Comparison of ENCODE assay signal across 8 cellular contexts in genomic region chr1:202811296-202812175, GRCh38. TPM values are rescaled to one million over a fixed set of nuclear protein-coding genes. Genes with fewer than 3 reads are reported as not detected.
DNase-seq lines count a peak whose midpoint lies in the region; ATAC-seq, FAIRE-seq and TF ChIP-seq lines count a peak whose summit lies in the region.

No MANE protein-coding gene starts in this region.

- FAIRE-seq in HepG2 (lab: Jason Lieb, UNC), result peak; percentile 66

- peaks cover 4% of the 10 kb centered on the region for H3K36me3 Mint-ChIP-seq in central memory CD8-positive, alpha-beta T cell (ENCODE audit: insufficient read depth)

- H3K4me1 ChIP-seq in RWPE2 (ENCODE audit: insufficient read depth, poor library complexity, severe bottlenecking), result peaks cover 11% of the 10 kb centered on the region
- peaks cover 49% of the 10 kb centered on the region for H3K4me1 ChIP-seq in HepG2 (ENCODE audit: insufficient read depth, low read length)

- TF ChIP-seq POLR2A in HepG2 (IDR thresholded peaks at IDR 0.05; ENCODE audit: insufficient read depth in 1 of 2, low read depth in 2 of 2, low read length in 2 of 2), result 0 out of 4 replicates have a peak, but pooled peaks of 1 of the 2 experiments have one; percentile 3

- H3K4me3 ChIP-seq in RWPE2 (ENCODE audit: severe bottlenecking) (peak overlapping the region; percentile 65), HepG2 (replicated peaks in 1 of 3; ENCODE audit: insufficient read depth in 1 of 3, low read depth in 2 of 3, low read length in 3 of 3) (peak overlapping the region; percentile 82 to 95 (median 94))

- H3K9me3 ChIP-seq in RWPE2 (ENCODE audit: severe bottlenecking), result no peaks in the 10 kb centered on the region
- H3K9me3 ChIP-seq in HepG2 (ENCODE audit: low read length), result no peaks in the 10 kb centered on the region

- peak overlapping the region; percentile 23 for H3K27ac Mint-ChIP-seq in central memory CD8-positive, alpha-beta T cell (ENCODE audit: low read depth)

- no peaks in the 10 kb centered on the region for H3K27me3 Mint-ChIP-seq in central memory CD8-positive, alpha-beta T cell

- no peak for TF ChIP-seq CTCF in RWPE2 (IDR thresholded peaks at IDR 0.05; ENCODE audit: poor library complexity, severe bottlenecking)
- no peak for TF ChIP-seq CTCF in HepG2 (CRISPR knock-in tag; IDR thresholded peaks at IDR 0.05)

- H3K9ac ChIP-seq in HepG2 (ENCODE audit: insufficient read depth, low read depth, low read length), result peak overlapping the region; percentile 72

- peaks cover 12% of the 10 kb centered on the region for H3K79me2 ChIP-seq in HepG2 (ENCODE audit: insufficient read depth, low read length)

- no peak for TF ChIP-seq RAD21 in HepG2 (CRISPR knock-in tag; IDR thresholded peaks at IDR 0.05)

- TF ChIP-seq EP300 in HepG2 (IDR thresholded peaks at IDR 0.05; ENCODE audit: low read depth in 2 of 2, low read length in 2 of 2), result no peak
- TF ChIP-seq EP300 in HepG2 (CRISPR knock-in tag; IDR thresholded peaks at IDR 0.05; ENCODE audit: borderline replicate concordance), result no peak

- no peaks in the 10 kb centered on the region for H3K9me3 Mint-ChIP-seq in central memory CD8-positive, alpha-beta T cell

- ATAC-seq in GM21825 (IDR thresholded peaks at IDR 0.05; ENCODE audit: unreplicated experiment) (peak; percentile 12), RWPE2 (ENCODE audit: low read depth) (peak; percentile 1; the same call in 2 of the 3 replicates), HepG2 (peak; percentile 15)
- ATAC-seq in central memory CD8-positive, alpha-beta T cell (replicated peaks; ENCODE audit: extremely low read depth, poor library complexity, severe bottlenecking), result peak; percentile 28

- H3K36me3 ChIP-seq in RWPE2 (ENCODE audit: low read depth) (no peaks in the 10 kb centered on the region), HepG2 (replicated peaks in 1 of 2; ENCODE audit: control insufficient read depth in 1 of 2, insufficient read depth in 2 of 2, low read length in 2 of 2) (no peaks in the 10 kb centered on the region)

- H3K4me1 Mint-ChIP-seq in central memory CD8-positive, alpha-beta T cell, result peaks cover 28% of the 10 kb centered on the region

- peak overlapping the region; percentile 35 for H3K27ac ChIP-seq in RWPE2 (ENCODE audit: poor library complexity, severe bottlenecking)
- peak overlapping the region; percentile 53 for H3K27ac ChIP-seq in HepG2 (ENCODE audit: extremely low read length, insufficient read depth, low read length)
- H3K27ac ChIP-seq in substantia nigra (ENCODE audit: low read depth, low read length, poor library complexity, severe bottlenecking), result peak overlapping the region; percentile 10

- no peaks in the 10 kb centered on the region for H4K20me1 ChIP-seq in HepG2 (ENCODE audit: insufficient read depth, low read length)

- H3K27me3 ChIP-seq in RWPE2 (ENCODE audit: insufficient read depth, poor library complexity, severe bottlenecking), result no peaks in the 10 kb centered on the region
- no peaks in the 10 kb centered on the region; a peak in 1 of 5 replicates for H3K27me3 ChIP-seq in HepG2 (ENCODE audit: control insufficient read depth in 1 of 2, insufficient read depth in 2 of 2, low read length in 2 of 2)

- BruUV-seq in HepG2 (replicated peaks; lab: Mats Ljungman, UMichigan), result TSS peak; percentile 75

- no peak overlapping the region for H2AFZ ChIP-seq in HepG2 (ENCODE audit: low read length)

- POLR2A ChIA-PET in HepG2 (lab: Yijun Ruan, JAX), result interaction anchor here (0.6 to 4.2 kb wide), 6 partner anchors 9 to 195 kb away, joined by 3 to 74 read pairs (median 10); partner anchors contain the start of genes RABIF and TMEM183A

- intact Hi-C loops in HepG2 (cut with micrococcal nuclease; ENCODE audit: unreplicated experiment), result loop anchor here (2.0 kb wide), 2 partner anchors 49 to 77 kb away; partner anchors contain the start of gene RABIF

- CTCF ChIA-PET in HepG2 (lab: Yijun Ruan, JAX; ENCODE audit: low intra/inter-chr PET ratio, low total read pairs), result no interaction called here

- peak overlapping the region; percentile 96 for H3K4me2 ChIP-seq in HepG2 (ENCODE audit: low read depth, low read length)

- WGBS in HepG2 (ENCODE audit: low lambda C conversion rate), result 13% methylated on average over 32 of the region's 43 CpGs

- peak overlapping the region; percentile 77 for H3K4me3 Mint-ChIP-seq in central memory CD8-positive, alpha-beta T cell

- in situ Hi-C loops in HepG2 (cut with HindIII; ENCODE audit: extremely low pct_ligation_motif_present, low pct_unique_long_range_greater_than_20kb), result loop anchor here (5.0 kb wide), 1 partner anchor 46 kb away; no protein-coding TSS in a partner anchor

- DNase-seq in EL, result peak; percentile 33
- no peak for DNase-seq in RWPE2 (ENCODE audit: low spot score)
- DNase-seq in central memory CD8-positive, alpha-beta T cell (ENCODE audit: low spot score in 2 of 2), result peak in 1 of 2 donors; percentile 15
- DNase-seq in HepG2 (ENCODE audit: low spot score), result peak; percentile 29
- DNase-seq in substantia nigra (lab: John Stamatoyannopoulos, UW), result peak in 8 of 49 donors; percentile 14 to 52 (median 22)
- no peak for DNase-seq in NCI-H526 treated with DMSO at 0.1 percent for 48 hours (lab: John Stamatoyannopoulos, UW)
- DNase-seq in activated CD4-positive, CD25-positive, alpha-beta regulatory T cell treated with anti-CD3 and anti-CD28 coated beads, Interleukin-2, amount 50 U/mL, for 72 hours, result no peak

TF ChIP-seq in HepG2, 621 proteins besides CTCF, POLR2A, EP300 and RAD21 (continues in another document):
- TF ChIP-seq, protein P1, sequence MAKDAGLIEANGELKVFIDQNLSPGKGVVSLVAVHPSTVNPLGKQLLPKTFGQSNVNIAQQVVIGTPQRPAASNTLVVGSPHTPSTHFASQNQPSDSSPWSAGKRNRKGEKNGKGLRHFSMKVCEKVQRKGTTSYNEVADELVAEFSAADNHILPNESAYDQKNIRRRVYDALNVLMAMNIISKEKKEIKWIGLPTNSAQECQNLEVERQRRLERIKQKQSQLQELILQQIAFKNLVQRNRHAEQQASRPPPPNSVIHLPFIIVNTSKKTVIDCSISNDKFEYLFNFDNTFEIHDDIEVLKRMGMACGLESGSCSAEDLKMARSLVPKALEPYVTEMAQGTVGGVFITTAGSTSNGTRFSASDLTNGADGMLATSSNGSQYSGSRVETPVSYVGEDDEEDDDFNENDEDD (CRISPR knock-in tag; IDR thresholded peaks at IDR 0.05; ENCODE audit: borderline replicate concordance), result peak; percentile 59; the same call in 1 of the 2 replicates
- TF ChIP-seq ZSCAN21 (CRISPR knock-in tag; IDR thresholded peaks at IDR 0.05; ENCODE audit: borderline replicate concordance) (no peak), ZNF720 (CRISPR knock-in tag; IDR thresholded peaks at IDR 0.05) (no peak), SOX5 (CRISPR knock-in tag; IDR thresholded peaks at IDR 0.05; ENCODE audit: borderline replicate concordance) (peak; percentile 23; the same call in 1 of the 2 replicates)

RNA-seq across cellular contexts. Expression of gene PCAT6, which starts 0.8 kb away (rescaled TPM):
- 0.55 and 0.60 TPM in 2 replicates for total RNA-seq in HepG2 (2016; rRNA removed; fragmentation: Illumina TruSeq; extraction: Trizol)
- 1.1 and 2.0 TPM in 2 replicates for total RNA-seq in HepG2 (2016; cell fraction: cytosol; rRNA removed; fragmentation: Illumina TruSeq; extraction: Trizol; ENCODE audit: low read depth)
- total RNA-seq in HepG2 (2016; cell fraction: insoluble cytoplasmic fraction; rRNA removed; fragmentation: Illumina TruSeq; extraction: Trizol), result 0.84 TPM in 1 of 2 replicates, not detected in the other
- total RNA-seq in HepG2 (2016; cell fraction: membrane; rRNA removed; fragmentation: Illumina TruSeq; extraction: Trizol), result 1.00 and 1.1 TPM in 2 replicates
- total RNA-seq in HepG2 (2016; cell fraction: nucleus; rRNA removed; fragmentation: Illumina TruSeq; extraction: Trizol), result 0.94 TPM in 1 of 2 replicates, not detected in the other
- polyA plus RNA-seq in HepG2 (2011; rRNA removed), result 4.1 and 4.4 TPM in 2 replicates
- 4.5 and 8.3 TPM in 2 replicates for polyA plus RNA-seq in HepG2 (2011; cell fraction: cytosol; rRNA removed)
- 9.5 and 12.7 TPM in 2 replicates for polyA plus RNA-seq in HepG2 (2011; cell fraction: nucleus; rRNA removed)
- polyA plus RNA-seq in HepG2 (2012), result 9.0 and 16.4 TPM in 2 replicates
- 6.2 and 6.7 TPM in 2 replicates for polyA plus RNA-seq in HepG2 (2016; cell fraction: cytosol; fragmentation: Illumina TruSeq; extraction: Trizol; ENCODE audit: low read depth)
- polyA plus RNA-seq in HepG2 (2016; cell fraction: insoluble cytoplasmic fraction; fragmentation: Illumina TruSeq; extraction: Trizol; ENCODE audit: low read depth), result 1.0 and 1.8 TPM in 2 replicates
- 5.4 and 6.3 TPM in 2 replicates for polyA plus RNA-seq in HepG2 (2016; cell fraction: membrane; fragmentation: Illumina TruSeq; extraction: Trizol; ENCODE audit: low read depth)
- polyA plus RNA-seq in HepG2 (2016; cell fraction: nucleus; fragmentation: Illumina TruSeq; extraction: Trizol; ENCODE audit: insufficient read depth, low read depth), result 3.8 and 4.4 TPM in 2 replicates
- polyA minus RNA-seq in HepG2 (2011; rRNA and poly(A)+ RNA removed; ENCODE audit: low replicate concordance), result 6.6 TPM in 1 of 2 replicates, not detected in the other
- polyA minus RNA-seq in HepG2 (2011; cell fraction: cytosol; rRNA and poly(A)+ RNA removed), result 3.7 and 3.9 TPM in 2 replicates
- 0.90 and 1.7 TPM in 2 replicates for polyA minus RNA-seq in HepG2 (2011; cell fraction: nucleus; rRNA and poly(A)+ RNA removed)

RNA-seq across cellular contexts. Expression of gene KDM5B, which starts 3.3 kb away (rescaled TPM):
- total RNA-seq in HepG2 (2016; rRNA removed; fragmentation: Illumina TruSeq; extraction: Trizol), result 33.1 and 34.2 TPM in 2 replicates
- total RNA-seq in HepG2 (2016; cell fraction: cytosol; rRNA removed; fragmentation: Illumina TruSeq; extraction: Trizol; ENCODE audit: low read depth), result 19.5 and 20.3 TPM in 2 replicates
- 29.8 and 31.9 TPM in 2 replicates for total RNA-seq in HepG2 (2016; cell fraction: insoluble cytoplasmic fraction; rRNA removed; fragmentation: Illumina TruSeq; extraction: Trizol)
- total RNA-seq in HepG2 (2016; cell fraction: membrane; rRNA removed; fragmentation: Illumina TruSeq; extraction: Trizol), result 11.4 and 12.3 TPM in 2 replicates
- total RNA-seq in HepG2 (2016; cell fraction: nucleus; rRNA removed; fragmentation: Illumina TruSeq; extraction: Trizol), result 54.3 and 61.2 TPM in 2 replicates
- 26.5 and 35.4 TPM in 2 replicates for polyA plus RNA-seq in HepG2 (2011; rRNA removed)
- 22.1 and 28.3 TPM in 2 replicates for polyA plus RNA-seq in HepG2 (2011; cell fraction: cytosol; rRNA removed)
- 36.4 and 43.7 TPM in 2 replicates for polyA plus RNA-seq in HepG2 (2011; cell fraction: nucleus; rRNA removed)
- polyA plus RNA-seq in HepG2 (2012), result 26.9 and 31.1 TPM in 2 replicates
- polyA plus RNA-seq in HepG2 (2016; cell fraction: cytosol; fragmentation: Illumina TruSeq; extraction: Trizol; ENCODE audit: low read depth), result 0.63 and 1.1 TPM in 2 replicates
- polyA plus RNA-seq in HepG2 (2016; cell fraction: insoluble cytoplasmic fraction; fragmentation: Illumina TruSeq; extraction: Trizol; ENCODE audit: low read depth), result 22.0 and 23.8 TPM in 2 replicates
- polyA plus RNA-seq in HepG2 (2016; cell fraction: membrane; fragmentation: Illumina TruSeq; extraction: Trizol; ENCODE audit: low read depth), result 2.8 and 3.0 TPM in 2 replicates
- polyA plus RNA-seq in HepG2 (2016; cell fraction: nucleus; fragmentation: Illumina TruSeq; extraction: Trizol; ENCODE audit: insufficient read depth, low read depth), result 28.1 and 31.4 TPM in 2 replicates
- 24.8 and 71.2 TPM in 2 replicates for polyA minus RNA-seq in HepG2 (2011; rRNA and poly(A)+ RNA removed; ENCODE audit: low replicate concordance)
- 58.9 and 59.9 TPM in 2 replicates for polyA minus RNA-seq in HepG2 (2011; cell fraction: cytosol; rRNA and poly(A)+ RNA removed)
- 238 and 264 TPM in 2 replicates for polyA minus RNA-seq in HepG2 (2011; cell fraction: nucleus; rRNA and poly(A)+ RNA removed)

Comparison
In these comparisons a context has a peak if more than half of its experiments do, and no peak if none do; other contexts are left out.
1. DNase-seq: peak in EL (single experiment) and HepG2 (single experiment); none in RWPE2 (single experiment), NCI-H526 treated with DMSO at 0.1 percent for 48 hours (single experiment) and activated CD4-positive, CD25-positive, alpha-beta regulatory T cell treated with anti-CD3 and anti-CD28 coated beads, Interleukin-2, amount 50 U/mL, for 72 hours (single experiment).
2. Peak in every context shown above with its lines, with median percentiles within 50 percentile points of each other: ATAC-seq and H3K27ac ChIP-seq.